Comparison of ENCODE assay signal across 8 cellular contexts in genomic region chr19:10027158-10027997, GRCh38. TPM values are rescaled to one million over a fixed set of nuclear protein-coding genes. Genes with fewer than 3 reads are reported as not detected.
A peak's percentile ranks its signal among the peaks of the same experiment; 100 is the strongest.
DNase-seq lines count a peak whose midpoint lies in the region; ATAC-seq and TF ChIP-seq lines count a peak whose summit lies in the region.

No MANE protein-coding gene starts in this region.

- no peak overlapping the region for H3K27ac ChIP-seq in lower lobe of right lung

- peak; percentile 97 for TF ChIP-seq CTCF in lower lobe of right lung (IDR thresholded peaks at IDR 0.05)

- H3K27ac Mint-ChIP-seq in activated CD4-positive, alpha-beta memory T cell treated with anti-CD3 and anti-CD28 coated beads for 36 hours: no peak overlapping the region

- H3K27me3 Mint-ChIP-seq in activated CD4-positive, alpha-beta memory T cell treated with anti-CD3 and anti-CD28 coated beads for 36 hours: peaks cover 11% of the 10 kb centered on the region

- POLR2A ChIA-PET in activated CD4-positive, alpha-beta memory T cell treated with anti-CD3 and anti-CD28 coated beads for 36 hours (lab: Charles Lee): interaction anchor here (0.9 to 1.2 kb wide), 2 partner anchors 93 to 95 kb away, joined by 3 read pairs; no protein-coding TSS in a partner anchor

- H3K4me3 ChIP-seq in lower lobe of right lung: no peak overlapping the region

- intact Hi-C loops in activated CD4-positive, alpha-beta memory T cell treated with anti-CD3 and anti-CD28 coated beads for 36 hours (cut with micrococcal nuclease): loop anchor here (1.0 to 2.0 kb wide), 2 partner anchors 27 to 93 kb away; no protein-coding TSS in a partner anchor
- intact Hi-C loops in lower lobe of right lung (cut with DNase I): loop anchor here (10.0 kb wide), 1 partner anchor 93 kb away; the partner anchor contains the start of gene OLFM2

- ATAC-seq in lower lobe of right lung: peak; percentile 97 to 99
- no peak for ATAC-seq in GM19324 (IDR thresholded peaks at IDR 0.05; ENCODE audit: low FRiP score, unreplicated experiment)

- peaks cover 2% of the 10 kb centered on the region for H3K4me1 Mint-ChIP-seq in activated CD4-positive, alpha-beta memory T cell treated with anti-CD3 and anti-CD28 coated beads for 36 hours (ENCODE audit: low read depth)

- H3K4me1 ChIP-seq in lower lobe of right lung: peaks cover 7% of the 10 kb centered on the region

- H3K36me3 Mint-ChIP-seq in activated CD4-positive, alpha-beta memory T cell treated with anti-CD3 and anti-CD28 coated beads for 36 hours: no peaks in the 10 kb centered on the region

- CTCF ChIA-PET in activated CD4-positive, alpha-beta memory T cell treated with anti-CD3 and anti-CD28 coated beads for 36 hours (lab: Charles Lee): interaction anchor here (0.6 to 7.1 kb wide), 40 partner anchors 8 to 1326 kb away, joined by 3 to 133 read pairs (median 4); partner anchors contain the start of genes COL5A3, OLFM2 and RAVER1

- H3K27me3 ChIP-seq in lower lobe of right lung (ENCODE audit: low read depth): peaks cover 20% of the 10 kb centered on the region

- no peak overlapping the region for H3K4me3 Mint-ChIP-seq in activated CD4-positive, alpha-beta memory T cell treated with anti-CD3 and anti-CD28 coated beads for 36 hours

- no peaks in the 10 kb centered on the region for H3K9me3 ChIP-seq in lower lobe of right lung

- no peaks in the 10 kb centered on the region for H3K9me3 Mint-ChIP-seq in activated CD4-positive, alpha-beta memory T cell treated with anti-CD3 and anti-CD28 coated beads for 36 hours

- no peaks in the 10 kb centered on the region for H3K36me3 ChIP-seq in lower lobe of right lung

- DNase-seq in DMS53 treated with DMSO at 0.1 percent for 48 hours (lab: John Stamatoyannopoulos, UW; ENCODE audit: unreplicated experiment) (peak; percentile 69), HK-2 (ENCODE audit: unreplicated experiment) (peak; percentile 97), NCI-H774 (lab: John Stamatoyannopoulos, UW) (peak; percentile 87), ecto neural progenitor cell (ENCODE audit: low spot score) (peak; percentile 97), lower lobe of right lung (peak; percentile 96)
- peak; percentile 89 for DNase-seq in activated CD4-positive, alpha-beta memory T cell treated with anti-CD3 and anti-CD28 coated beads for 36 hours
- peak; percentile 58 to 82 (median 74) for DNase-seq in stimulated activated CD4-positive, alpha-beta T cell treated with anti-CD3 and anti-CD28 coated beads, TNF-alpha, amount 100 ng/mL, for 48 hours (ENCODE audit: low read depth in 3 of 3)

RNA-seq across cellular contexts. Expression of gene RDH8, which starts 14.1 kb away (rescaled TPM):
- not detected for total RNA-seq in activated CD4-positive, alpha-beta memory T cell treated with anti-CD3 and anti-CD28 coated beads for 36 hours
- total RNA-seq in lower lobe of right lung: not detected

RNA-seq across cellular contexts. Expression of gene COL5A3, which starts 17.1 kb away (rescaled TPM):
- 1 to 10 TPM; 2.8 to 2.9 TPM for total RNA-seq in activated CD4-positive, alpha-beta memory T cell treated with anti-CD3 and anti-CD28 coated beads for 36 hours
- 8.9 TPM for total RNA-seq in lower lobe of right lung

RNA-seq across cellular contexts. Expression of gene SHFL, which starts 58.7 kb away (rescaled TPM):
- 10 to 100 TPM; 53.5 to 62.9 TPM for total RNA-seq in activated CD4-positive, alpha-beta memory T cell treated with anti-CD3 and anti-CD28 coated beads for 36 hours
- 43.4 TPM for total RNA-seq in lower lobe of right lung
